12 cellular contexts compared by ENCODE assay signal in genomic region chr11:35919244-35919643, GRCh38. TPM values are rescaled to one million over a fixed set of nuclear protein-coding genes. Genes with fewer than 3 reads are reported as not detected.
DNase-seq lines count a peak whose midpoint lies in the region; ATAC-seq, FAIRE-seq and TF ChIP-seq lines count a peak whose summit lies in the region.
"Had no signal": no experiment of that assay in that cellular context is flagged by ENCODE, and none has a peak within 500 bp of the region (broad histone marks: within the 10 kb centered on the region; RNA-seq: fewer than 3 reads in every experiment).

No MANE protein-coding gene starts in this region.

- no peak overlapping the region for H3K4me3 Mint-ChIP-seq in WTC11
- H3K4me3 Mint-ChIP-seq: memory B cell had no signal

- CTCF ChIA-PET in WTC11 (lab: Charles Lee) (interaction anchor here (1.1 to 2.8 kb wide), 5 partner anchors 19 to 339 kb away, joined by 3 to 16 read pairs (median 3); no protein-coding TSS in a partner anchor), HepG2 (lab: Yijun Ruan, JAX; ENCODE audit: low intra/inter-chr PET ratio, low total read pairs) (no interaction called here)

- TF ChIP-seq RAD21 in HepG2 (CRISPR knock-in tag; IDR thresholded peaks at IDR 0.05): no peak

- H2AFZ ChIP-seq in HepG2 (ENCODE audit: low read length): no peak overlapping the region

- TF ChIP-seq POLR2A in HepG2 (IDR thresholded peaks at IDR 0.05; ENCODE audit: insufficient read depth in 1 of 2, low read depth in 2 of 2, low read length in 2 of 2): no peak

- no peaks in the 10 kb centered on the region for H3K9me3 Mint-ChIP-seq in WTC11
- H3K9me3 Mint-ChIP-seq: memory B cell had no signal

- H3K36me3 ChIP-seq in HepG2 (replicated peaks in 1 of 2; ENCODE audit: control insufficient read depth in 1 of 2, insufficient read depth in 2 of 2, low read length in 2 of 2): no peaks in the 10 kb centered on the region
- H3K36me3 ChIP-seq: gastroesophageal sphincter had no signal

- POLR2A ChIA-PET in WTC11 (lab: Charles Lee) (no interaction called here), HepG2 (lab: Yijun Ruan, JAX) (no interaction called here)

- no peak overlapping the region for H3K27ac ChIP-seq in HepG2 (ENCODE audit: extremely low read length, insufficient read depth, low read length)
- H3K27ac ChIP-seq: gastroesophageal sphincter had no signal

- DNase-seq in DMS153 (lab: John Stamatoyannopoulos, UW): peak; percentile 95
- DNase-seq in NCI-H187 treated with DMSO at 0.1 percent for 48 hours (lab: John Stamatoyannopoulos, UW): peak; percentile 75
- DNase-seq in WTC11 (ENCODE audit: low spot score): no peak
- peak; percentile 55 for DNase-seq in iris pigment epithelial cell (ENCODE audit: low read depth)
- no peak for DNase-seq in SK-N-DZ (ENCODE audit: low spot score)
- DNase-seq in HepG2 (ENCODE audit: low spot score): no peak
- no peak for DNase-seq in HT-29 (ENCODE audit: low spot score)
- DNase-seq: activated CD8-positive, alpha-beta memory T cell treated with anti-CD3 and anti-CD28 coated beads for 24 hours had no signal

- no peaks in the 10 kb centered on the region for H3K27me3 ChIP-seq in HepG2 (ENCODE audit: control insufficient read depth in 1 of 2, insufficient read depth in 2 of 2, low read length in 2 of 2)
- H3K27me3 ChIP-seq: gastroesophageal sphincter had no signal

- in situ Hi-C loops in HepG2 (cut with HindIII; ENCODE audit: extremely low pct_ligation_motif_present, low pct_unique_long_range_greater_than_20kb): no loop called here

- peaks cover 20% of the 10 kb centered on the region for H3K4me1 Mint-ChIP-seq in WTC11
- H3K4me1 Mint-ChIP-seq: memory B cell had no signal

- H3K4me2 ChIP-seq in HepG2 (ENCODE audit: low read depth, low read length): no peak overlapping the region
- H3K4me2 ChIP-seq: smooth muscle cell had no signal

- H3K27ac Mint-ChIP-seq in WTC11: no peak overlapping the region
- H3K27ac Mint-ChIP-seq: memory B cell had no signal

- no peak for FAIRE-seq in HepG2 (lab: Jason Lieb, UNC)

- WGBS in HepG2 (ENCODE audit: low lambda C conversion rate): 0% methylated on average over 3 of the region's 3 CpGs

- intact Hi-C loops in HepG2 (cut with micrococcal nuclease; ENCODE audit: unreplicated experiment): no loop called here

- TF ChIP-seq EP300 in HepG2 (IDR thresholded peaks at IDR 0.05; ENCODE audit: low read depth in 2 of 2, low read length in 2 of 2): no peak
- TF ChIP-seq EP300 in HepG2 (CRISPR knock-in tag; IDR thresholded peaks at IDR 0.05; ENCODE audit: borderline replicate concordance): no peak

- peak; percentile 51 for ATAC-seq in WTC11
- ATAC-seq in GM18858 (IDR thresholded peaks at IDR 0.05; ENCODE audit: unreplicated experiment): no peak
- no peak for ATAC-seq in HepG2
- ATAC-seq: gastroesophageal sphincter had no signal

- no peaks in the 10 kb centered on the region for H3K4me1 ChIP-seq in HepG2 (ENCODE audit: insufficient read depth, low read length)
- H3K4me1 ChIP-seq: gastroesophageal sphincter had no signal

- no TSS peak for BruUV-seq in HepG2 (replicated peaks; lab: Mats Ljungman, UMichigan)

- H4K20me1 ChIP-seq in HepG2 (ENCODE audit: insufficient read depth, low read length): no peaks in the 10 kb centered on the region

- TF ChIP-seq CTCF in WTC11 (IDR thresholded peaks at IDR 0.05): no peak
- TF ChIP-seq CTCF in HepG2 (CRISPR knock-in tag; IDR thresholded peaks at IDR 0.05): no peak

- H3K36me3 Mint-ChIP-seq in WTC11: no peaks in the 10 kb centered on the region
- H3K36me3 Mint-ChIP-seq: memory B cell had no signal

- H3K27me3 Mint-ChIP-seq in WTC11 (ENCODE audit: low read depth): peaks cover 4% of the 10 kb centered on the region; the same call in 1 of the 2 replicates
- H3K27me3 Mint-ChIP-seq: memory B cell had no signal

- H3K9me3 ChIP-seq in HepG2 (ENCODE audit: low read length): no peaks in the 10 kb centered on the region
- H3K9me3 ChIP-seq: gastroesophageal sphincter had no signal

- no peak overlapping the region for H3K4me3 ChIP-seq in HepG2 (replicated peaks in 1 of 3; ENCODE audit: insufficient read depth in 1 of 3, low read depth in 2 of 3, low read length in 3 of 3)
- H3K4me3 ChIP-seq: gastroesophageal sphincter, smooth muscle cell had no signal

- no peak overlapping the region for H3K9ac ChIP-seq in HepG2 (ENCODE audit: insufficient read depth, low read depth, low read length)

- H3K79me2 ChIP-seq in HepG2 (ENCODE audit: insufficient read depth, low read length): no peaks in the 10 kb centered on the region

TF ChIP-seq in WTC11, 78 proteins besides CTCF, POLR2A, EP300 and RAD21 (continues in another document):
- TF ChIP-seq ZNF138 (CRISPR knock-in tag; conservative IDR thresholded peaks at IDR 0.05): no peak
- TF ChIP-seq GRHL2 (CRISPR knock-in tag; IDR thresholded peaks at IDR 0.05; ENCODE audit: insufficient replicate concordance, severe bottlenecking): no peak
- no peak for TF ChIP-seq PREB (CRISPR knock-in tag; IDR thresholded peaks at IDR 0.05; ENCODE audit: borderline replicate concordance)
- TF ChIP-seq SP1 (CRISPR knock-in tag; conservative IDR thresholded peaks at IDR 0.05): no peak
- no peak for TF ChIP-seq NR1H2 (CRISPR knock-in tag; IDR thresholded peaks at IDR 0.05)
- no peak for TF ChIP-seq ZNF219 (CRISPR knock-in tag; IDR thresholded peaks at IDR 0.05; ENCODE audit: borderline replicate concordance)
- no peak for TF ChIP-seq ZNF263 (CRISPR knock-in tag; IDR thresholded peaks at IDR 0.05; ENCODE audit: low read depth)
- no peak for TF ChIP-seq JAZF1 (CRISPR knock-in tag; IDR thresholded peaks at IDR 0.05)
- TF ChIP-seq HMGA2 (CRISPR knock-in tag; IDR thresholded peaks at IDR 0.05): no peak
- TF ChIP-seq NFE2L1 (CRISPR knock-in tag; IDR thresholded peaks at IDR 0.05): no peak
- no peak for TF ChIP-seq ZNF121 (CRISPR knock-in tag; IDR thresholded peaks at IDR 0.05)

TF ChIP-seq in HepG2, 621 proteins besides CTCF, POLR2A, EP300 and RAD21:
- TF ChIP-seq TARDBP (CRISPR knock-in tag; IDR thresholded peaks at IDR 0.05) (no peak), ZMYM2 (CRISPR knock-in tag; IDR thresholded peaks at IDR 0.05) (no peak), PHB2 (IDR thresholded peaks at IDR 0.05; ENCODE audit: partially characterized antibody) (no peak), ZNF775 (CRISPR knock-in tag; IDR thresholded peaks at IDR 0.05; ENCODE audit: borderline replicate concordance) (no peak), GATA4 (IDR thresholded peaks at IDR 0.05; ENCODE audit: borderline replicate concordance, low read depth) (no peak), PAWR (CRISPR knock-in tag; IDR thresholded peaks at IDR 0.05; ENCODE audit: borderline replicate concordance) (no peak), YEATS2 (CRISPR knock-in tag; IDR thresholded peaks at IDR 0.05; ENCODE audit: borderline replicate concordance) (no peak), ZNF792 (CRISPR knock-in tag; IDR thresholded peaks at IDR 0.05) (no peak), NR2C2 (CRISPR knock-in tag; IDR thresholded peaks at IDR 0.05; ENCODE audit: borderline replicate concordance) (no peak), HOXA5 (CRISPR knock-in tag; IDR thresholded peaks at IDR 0.05) (no peak)
- TF ChIP-seq, protein P1, sequence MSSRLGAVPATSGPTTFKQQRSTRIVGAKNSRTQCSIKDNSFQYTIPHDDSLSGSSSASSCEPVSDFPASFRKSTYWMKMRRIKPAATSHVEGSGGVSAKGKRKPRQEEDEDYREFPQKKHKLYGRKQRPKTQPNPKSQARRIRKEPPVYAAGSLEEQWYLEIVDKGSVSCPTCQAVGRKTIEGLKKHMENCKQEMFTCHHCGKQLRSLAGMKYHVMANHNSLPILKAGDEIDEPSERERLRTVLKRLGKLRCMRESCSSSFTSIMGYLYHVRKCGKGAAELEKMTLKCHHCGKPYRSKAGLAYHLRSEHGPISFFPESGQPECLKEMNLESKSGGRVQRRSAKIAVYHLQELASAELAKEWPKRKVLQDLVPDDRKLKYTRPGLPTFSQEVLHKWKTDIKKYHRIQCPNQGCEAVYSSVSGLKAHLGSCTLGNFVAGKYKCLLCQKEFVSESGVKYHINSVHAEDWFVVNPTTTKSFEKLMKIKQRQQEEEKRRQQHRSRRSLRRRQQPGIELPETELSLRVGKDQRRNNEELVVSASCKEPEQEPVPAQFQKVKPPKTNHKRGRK (CRISPR knock-in tag; IDR thresholded peaks at IDR 0.05): no peak

RNA-seq across cellular contexts. Expression of gene LDLRAD3, which starts 24.6 kb away (rescaled TPM):
- total RNA-seq in WTC11 (2021) (12.6 to 14.5 TPM (median 14.5 TPM) in 3 replicates), HepG2 (2016; rRNA removed; fragmentation: Illumina TruSeq; extraction: Trizol) (0.34 and 0.60 TPM in 2 replicates)
- polyA plus RNA-seq in SK-N-DZ (2014; cell fraction: cytosol; rRNA removed): 25.5 and 31.1 TPM in 2 replicates
- polyA plus RNA-seq in SK-N-DZ (2014; cell fraction: nucleus; rRNA removed): 10.5 and 13.8 TPM in 2 replicates
- total RNA-seq in HepG2 (2016; cell fraction: cytosol; rRNA removed; fragmentation: Illumina TruSeq; extraction: Trizol; ENCODE audit: low read depth): 2.7 and 2.8 TPM in 2 replicates
- total RNA-seq in HepG2 (2016; cell fraction: insoluble cytoplasmic fraction; rRNA removed; fragmentation: Illumina TruSeq; extraction: Trizol): 0.30 TPM in 2 replicates
- total RNA-seq in HepG2 (2016; cell fraction: membrane; rRNA removed; fragmentation: Illumina TruSeq; extraction: Trizol): 0.31 and 0.65 TPM in 2 replicates
- total RNA-seq in HepG2 (2016; cell fraction: nucleus; rRNA removed; fragmentation: Illumina TruSeq; extraction: Trizol): 0.75 and 1.1 TPM in 2 replicates
- 0.50 and 0.67 TPM in 2 replicates for polyA plus RNA-seq in HepG2 (2011; rRNA removed)
- 0.38 and 0.70 TPM in 2 replicates for polyA plus RNA-seq in HepG2 (2011; cell fraction: cytosol; rRNA removed)
- 0.16 and 0.21 TPM in 2 replicates for polyA plus RNA-seq in HepG2 (2011; cell fraction: nucleus; rRNA removed)
- polyA plus RNA-seq in HepG2 (2012): 0.20 and 0.51 TPM in 2 replicates
- 0.12 and 0.14 TPM in 2 replicates for polyA plus RNA-seq in HepG2 (2016; cell fraction: cytosol; fragmentation: Illumina TruSeq; extraction: Trizol; ENCODE audit: low read depth)
- 0.37 and 0.61 TPM in 2 replicates for polyA plus RNA-seq in HepG2 (2016; cell fraction: insoluble cytoplasmic fraction; fragmentation: Illumina TruSeq; extraction: Trizol; ENCODE audit: low read depth)
- polyA plus RNA-seq in HepG2 (2016; cell fraction: membrane; fragmentation: Illumina TruSeq; extraction: Trizol; ENCODE audit: low read depth): 0.37 and 0.43 TPM in 2 replicates
- polyA plus RNA-seq in HepG2 (2016; cell fraction: nucleus; fragmentation: Illumina TruSeq; extraction: Trizol; ENCODE audit: insufficient read depth, low read depth): 0.85 and 0.99 TPM in 2 replicates
- 1.6 and 15.8 TPM in 2 replicates for polyA minus RNA-seq in HepG2 (2011; rRNA and poly(A)+ RNA removed; ENCODE audit: low replicate concordance)
- polyA minus RNA-seq in HepG2 (2011; cell fraction: cytosol; rRNA and poly(A)+ RNA removed): 0.40 TPM in 1 of 2 replicates, not detected in the other
- 0.13 and 0.62 TPM in 2 replicates for polyA minus RNA-seq in HepG2 (2011; cell fraction: nucleus; rRNA and poly(A)+ RNA removed)
- 1.1 and 3.3 TPM in 2 replicates for total RNA-seq in HT-29 (2014; rRNA removed; shearing (Covaris generic))

Comparison
In these comparisons a context has a peak if more than half of its experiments do, and no peak if none do; other contexts are left out.
1. DNase-seq: peak in DMS153 (single experiment), NCI-H187 treated with DMSO at 0.1 percent for 48 hours (single experiment) and iris pigment epithelial cell (single experiment); none in WTC11 (single experiment), SK-N-DZ (single experiment), HepG2 (single experiment) and HT-29 (single experiment).